Comparison of ENCODE assay signal across 19 cellular contexts in genomic region chr18:35000457-35000856, GRCh38. TPM values are rescaled to one million over a fixed set of nuclear protein-coding genes. Genes with fewer than 3 reads are reported as not detected.
DNase-seq lines count a peak whose midpoint lies in the region; ATAC-seq and TF ChIP-seq lines count a peak whose summit lies in the region.
"Had no signal": no experiment of that assay in that cellular context is flagged by ENCODE, and none has a peak within 500 bp of the region (broad histone marks: within the 10 kb centered on the region; RNA-seq: fewer than 3 reads in every experiment).

No MANE protein-coding gene starts in this region.

- no TSS peak for BruUV-seq in Caco-2 (replicated peaks; lab: Mats Ljungman, UMichigan)

- POLR2A ChIA-PET in Caco-2 (lab: Charles Lee), result no interaction called here

- no peaks in the 10 kb centered on the region for H3K27me3 Mint-ChIP-seq in activated CD8-positive, alpha-beta memory T cell treated with anti-CD3 and anti-CD28 coated beads, Interleukin-2, amount 10 ng/mL, durations not matched to agents 7 days and 5 days
- H3K27me3 Mint-ChIP-seq in Caco-2 (ENCODE audit: insufficient read depth, unreplicated experiment), result no peaks in the 10 kb centered on the region

- H3K4me1 Mint-ChIP-seq in activated CD8-positive, alpha-beta memory T cell treated with anti-CD3 and anti-CD28 coated beads, Interleukin-2, amount 10 ng/mL, durations not matched to agents 7 days and 5 days, result no peaks in the 10 kb centered on the region
- no peaks in the 10 kb centered on the region for H3K4me1 Mint-ChIP-seq in Caco-2 (ENCODE audit: low read depth, unreplicated experiment)
- H3K4me1 Mint-ChIP-seq: CD4-positive, CD25-positive, alpha-beta regulatory T cell had no signal

- no peak overlapping the region for H3K4me3 Mint-ChIP-seq in activated CD8-positive, alpha-beta memory T cell treated with anti-CD3 and anti-CD28 coated beads, Interleukin-2, amount 10 ng/mL, durations not matched to agents 7 days and 5 days
- H3K4me3 Mint-ChIP-seq in Caco-2 (ENCODE audit: unreplicated experiment), result no peak overlapping the region
- H3K4me3 Mint-ChIP-seq: H9 had no signal

- no peak overlapping the region for H3K27ac Mint-ChIP-seq in activated CD8-positive, alpha-beta memory T cell treated with anti-CD3 and anti-CD28 coated beads, Interleukin-2, amount 10 ng/mL, durations not matched to agents 7 days and 5 days
- no peak overlapping the region for H3K27ac Mint-ChIP-seq in Caco-2 (ENCODE audit: unreplicated experiment)
- H3K27ac Mint-ChIP-seq: CD4-positive, CD25-positive, alpha-beta regulatory T cell had no signal

- peak overlapping the region in 58 of 59 donors; percentile 11 to 97 (median 86) for H3K27ac ChIP-seq in dorsolateral prefrontal cortex
- H3K27ac ChIP-seq: SJSA1 had no signal

- DNase-seq in dorsolateral prefrontal cortex, result no peak
- DNase-seq in medulla oblongata (ENCODE audit: extremely low spot score), result peak; percentile 80
- peak; percentile 75 for DNase-seq in putamen (ENCODE audit: low spot score)
- DNase-seq in activated CD8-positive, alpha-beta memory T cell treated with anti-CD3 and anti-CD28 coated beads, Interleukin-2, amount 10 ng/mL, durations not matched to agents 7 days and 5 days, result no peak
- DNase-seq in Caco-2, result no peak
- no peak for DNase-seq in kidney tubule cell (ENCODE audit: low spot score)
- DNase-seq: CD4-positive, CD25-positive, alpha-beta regulatory T cell; NCI-H1092; NCI-H1417 treated with DMSO at 0.1 percent for 48 hours; NCI-H1694 treated with DMSO at 0.1 percent for 48 hours; NCI-H2081; NCI-H2227 treated with DMSO at 0.1 percent for 48 hours; NCI-H526 treated with DMSO at 0.1 percent for 48 hours; Right ventricle myocardium superior; RPMI8226 had no signal

- H3K36me3 Mint-ChIP-seq in activated CD8-positive, alpha-beta memory T cell treated with anti-CD3 and anti-CD28 coated beads, Interleukin-2, amount 10 ng/mL, durations not matched to agents 7 days and 5 days, result no peaks in the 10 kb centered on the region
- H3K36me3 Mint-ChIP-seq in Caco-2 (ENCODE audit: insufficient read depth, unreplicated experiment), result no peaks in the 10 kb centered on the region
- H3K36me3 Mint-ChIP-seq: CD4-positive, CD25-positive, alpha-beta regulatory T cell had no signal

- no peak for TF ChIP-seq CTCF in dorsolateral prefrontal cortex (IDR thresholded peaks at IDR 0.05 in 54 of 56, conservative IDR thresholded peaks at IDR 0.05 in 2 of 56; ENCODE audit: low read depth in 1 of 56, partially characterized antibody in 56 of 56)
- TF ChIP-seq CTCF in Caco-2 (IDR thresholded peaks at IDR 0.05; ENCODE audit: insufficient read depth in 1 of 2, low read depth in 1 of 2, low read length in 1 of 2, severe bottlenecking in 1 of 2, unreplicated experiment in 1 of 2), result no peak

- no peaks in the 10 kb centered on the region for H3K9me3 ChIP-seq in Caco-2
- H3K9me3 ChIP-seq: SJSA1 had no signal

- H3K4me1 ChIP-seq in Caco-2, result no peaks in the 10 kb centered on the region
- H3K4me1 ChIP-seq: SJSA1 had no signal

- ATAC-seq in activated CD8-positive, alpha-beta memory T cell treated with anti-CD3 and anti-CD28 coated beads, Interleukin-2, amount 10 ng/mL, durations not matched to agents 7 days and 5 days, result no peak
- no peak for ATAC-seq in GM19467 (IDR thresholded peaks at IDR 0.05; ENCODE audit: unreplicated experiment)
- ATAC-seq: HepG2 had no signal

- no peaks in the 10 kb centered on the region for H3K27me3 ChIP-seq in dorsolateral prefrontal cortex
- no peaks in the 10 kb centered on the region for H3K27me3 ChIP-seq in Caco-2 (replicated peaks; ENCODE audit: control insufficient read depth, insufficient read depth, low read length)
- H3K27me3 ChIP-seq: SJSA1 had no signal

- H3K4me3 ChIP-seq in dorsolateral prefrontal cortex (peak overlapping the region in 32 of 59 donors; percentile 3 to 48 (median 14)), Caco-2 (ENCODE audit: low read depth, low read length) (no peak overlapping the region)
- H3K4me3 ChIP-seq: SJSA1 had no signal

- no peaks in the 10 kb centered on the region for H3K9me3 Mint-ChIP-seq in activated CD8-positive, alpha-beta memory T cell treated with anti-CD3 and anti-CD28 coated beads, Interleukin-2, amount 10 ng/mL, durations not matched to agents 7 days and 5 days (ENCODE audit: low read depth)
- no peaks in the 10 kb centered on the region for H3K9me3 Mint-ChIP-seq in Caco-2 (ENCODE audit: unreplicated experiment)
- H3K9me3 Mint-ChIP-seq: CD4-positive, CD25-positive, alpha-beta regulatory T cell had no signal

- no peaks in the 10 kb centered on the region for H3K36me3 ChIP-seq in Caco-2 (ENCODE audit: control insufficient read depth, insufficient read depth, low read length)
- H3K36me3 ChIP-seq: SJSA1 had no signal

- CTCF ChIA-PET in activated CD8-positive, alpha-beta memory T cell treated with anti-CD3 and anti-CD28 coated beads, Interleukin-2, amount 10 ng/mL, durations not matched to agents 7 days and 5 days (lab: Charles Lee), result no interaction called here
- CTCF ChIA-PET in Caco-2 (lab: Charles Lee), result no interaction called here

- intact Hi-C loops in dorsolateral prefrontal cortex (cut with DNase I) (loop anchor here (5.0 to 10.0 kb wide), 3 partner anchors 118 to 244 kb away; partner anchors contain the start of gene ZNF397 (in 1 of the 2)), Caco-2 (cut with micrococcal nuclease; ENCODE audit: unreplicated experiment) (loop anchor here (10.0 kb wide), 1 partner anchor 116 kb away; no protein-coding TSS in a partner anchor)

RNA-seq across cellular contexts. Expression of gene MAPRE2, which starts 40.8 kb away (rescaled TPM):
- total RNA-seq in dorsolateral prefrontal cortex (100 to 1,000 TPM; 105 to 278 (median 202) TPM), Caco-2 (2022) (8.4 and 9.3 TPM in 2 replicates)
- total RNA-seq in activated CD8-positive, alpha-beta memory T cell treated with anti-CD3 and anti-CD28 coated beads, Interleukin-2, amount 10 ng/mL, durations not matched to agents 7 days and 5 days, result 10 to 100 TPM; 40.2 to 49.0 TPM

Comparison
In these comparisons a context has a peak if more than half of its experiments do, and no peak if none do; other contexts are left out.
1. DNase-seq: peak in medulla oblongata (single experiment) and putamen (single experiment); none in dorsolateral prefrontal cortex (0 of 10), activated CD8-positive, alpha-beta memory T cell treated with anti-CD3 and anti-CD28 coated beads, Interleukin-2, amount 10 ng/mL, durations not matched to agents 7 days and 5 days (single experiment), Caco-2 (0 of 2) and kidney tubule cell (single experiment).